ENCODE assay signal across 8 cellular contexts in genomic region chr17:1716912-1717695, GRCh38. TPM values are rescaled to one million over a fixed set of nuclear protein-coding genes. Genes with fewer than 3 reads are reported as not detected.
A peak's percentile ranks its signal among the peaks of the same experiment; 100 is the strongest.
DNase-seq lines count a peak whose midpoint lies in the region; ATAC-seq and TF ChIP-seq lines count a peak whose summit lies in the region.

No MANE protein-coding gene starts in this region.

- H2AFZ ChIP-seq in hepatocyte = peak overlapping the region; percentile 0

- H3K9me3 ChIP-seq in hepatocyte (ENCODE audit: low read depth) (no peaks in the 10 kb centered on the region), aorta (ENCODE audit: control insufficient read depth, low read length) (no peaks in the 10 kb centered on the region)

- WGBS in hepatocyte (ENCODE audit: low lambda C conversion rate, missing lambda C conversion rate) = 4% methylated on average over 13 of the region's 13 CpGs
- WGBS in aorta, 2 donors = 0 to 1% methylated on average over 13 of the region's 13 CpGs

- H3K36me3 ChIP-seq in hepatocyte (replicated peaks; ENCODE audit: insufficient read depth, low read depth) = no peaks in the 10 kb centered on the region
- peaks cover 13% of the 10 kb centered on the region for H3K36me3 ChIP-seq in rectal smooth muscle tissue (ENCODE audit: control insufficient read depth, insufficient read depth, low read length)
- H3K36me3 ChIP-seq in aorta (ENCODE audit: control insufficient read depth in 1 of 2, insufficient read depth in 2 of 2, low read length in 1 of 2) = peaks cover 0 to 4% of the 10 kb centered on the region in 2 donors

- H3K9ac ChIP-seq in rectal smooth muscle tissue (ENCODE audit: low read length) = peak overlapping the region; percentile 89

- H3K4me3 ChIP-seq in hepatocyte = peak overlapping the region; percentile 13
- H3K4me3 ChIP-seq in rectal smooth muscle tissue (ENCODE audit: low read length) = peak overlapping the region; percentile 73
- peak overlapping the region; percentile 62 to 86 for H3K4me3 ChIP-seq in aorta (ENCODE audit: low read length in 2 of 2)

- H4K20me1 ChIP-seq in hepatocyte (ENCODE audit: insufficient read depth, poor library complexity, severe bottlenecking) = peaks cover 25% of the 10 kb centered on the region

- peak overlapping the region; percentile 73 for H3K4me2 ChIP-seq in hepatocyte

- H3K9me2 ChIP-seq in hepatocyte (replicated peaks; ENCODE audit: insufficient read depth) = no peaks in the 10 kb centered on the region

- H3K27ac ChIP-seq in hepatocyte (peak overlapping the region; percentile 95), rectal smooth muscle tissue (ENCODE audit: low read depth, low read length) (peak overlapping the region; percentile 98), aorta (ENCODE audit: low read depth in 1 of 2, low read length in 2 of 2) (peak overlapping the region; percentile 80 to 99)

- H3K27me3 ChIP-seq in hepatocyte = no peaks in the 10 kb centered on the region
- H3K27me3 ChIP-seq in rectal smooth muscle tissue (ENCODE audit: control insufficient read depth, insufficient read depth, low read length) = no peaks in the 10 kb centered on the region
- H3K27me3 ChIP-seq in aorta (ENCODE audit: control insufficient read depth in 1 of 2, insufficient read depth in 2 of 2, low read length in 1 of 2) = no peaks in the 10 kb centered on the region

- H3K79me2 ChIP-seq in hepatocyte = peaks cover 23% of the 10 kb centered on the region

- intact Hi-C loops in aorta (cut with DNase I) = loop anchor here in 1 of 2 donors (2.0 kb wide), 2 partner anchors 112 to 140 kb away; partner anchors contain the start of gene SMYD4

- TF ChIP-seq CTCF in hepatocyte (IDR thresholded peaks at IDR 0.05; ENCODE audit: poor library complexity) = no peak

- DNase-seq in NCI-H1930 (lab: John Stamatoyannopoulos, UW) (peak; percentile 92 to 95), T-helper 9 cell (peak; percentile 60), astrocyte of the hippocampus (ENCODE audit: low read depth, low spot score) (peak; percentile 98), hepatocyte (ENCODE audit: low spot score) (peak; percentile 98), aorta (peak; percentile 92 to 94)

- H3K4me1 ChIP-seq in hepatocyte (ENCODE audit: insufficient read depth) (peaks cover 22% of the 10 kb centered on the region), rectal smooth muscle tissue (ENCODE audit: control insufficient read depth, insufficient read depth, low read length) (peaks cover 28% of the 10 kb centered on the region), aorta (ENCODE audit: control insufficient read depth in 1 of 2, insufficient read depth in 2 of 2, low read length in 2 of 2) (no peaks in the 10 kb centered on the region)

- ATAC-seq in GM18502 (IDR thresholded peaks at IDR 0.05; ENCODE audit: poor library complexity, unreplicated experiment) (peak; percentile 42), HG02938 (IDR thresholded peaks at IDR 0.05; ENCODE audit: unreplicated experiment) (peak; percentile 41), aorta (ENCODE audit: low FRiP score) (peak; percentile 79)

RNA-seq across cellular contexts. Expression of gene TLCD2, which starts 6.9 kb away (rescaled TPM):
- total RNA-seq in hepatocyte (4.5 and 4.9 TPM in 2 replicates), aorta (1 to 10 TPM; 9.5 to 10.0 TPM)
- polyA plus RNA-seq in hepatocyte (2.0 and 3.0 TPM in 2 replicates), aorta (1 to 10 TPM; 2.7 to 3.5 TPM)

RNA-seq across cellular contexts. Expression of gene WDR81, which starts 7.4 kb away (rescaled TPM):
- total RNA-seq in hepatocyte = 16.9 and 24.4 TPM in 2 replicates
- 24.0 and 27.6 TPM in 2 replicates for polyA plus RNA-seq in hepatocyte
- 10 to 100 TPM; 16.1 to 27.3 TPM for total RNA-seq in aorta
- 10 to 100 TPM in 1 of 2 donors, 1 to 10 TPM in 1; 3.0 to 13.1 TPM for polyA plus RNA-seq in aorta

RNA-seq across cellular contexts. Expression of gene SERPINF2, which starts 25.6 kb away (rescaled TPM):
- 127 and 140 TPM in 2 replicates for total RNA-seq in hepatocyte
- polyA plus RNA-seq in hepatocyte = 127 and 164 TPM in 2 replicates
- 10 to 100 TPM; 14.9 to 15.1 TPM for total RNA-seq in aorta
- 1 to 10 TPM in 1 of 2 donors, under 1 TPM in 1; 0.13 to 1.0 TPM for polyA plus RNA-seq in aorta

RNA-seq across cellular contexts. Expression of gene PRPF8, which starts 32.4 kb away (rescaled TPM):
- total RNA-seq in hepatocyte = 100 and 107 TPM in 2 replicates
- polyA plus RNA-seq in hepatocyte = 119 and 125 TPM in 2 replicates
- total RNA-seq in aorta = 100 to 1,000 TPM; 183 to 235 TPM
- 10 to 100 TPM; 14.7 to 88.9 TPM for polyA plus RNA-seq in aorta

RNA-seq across cellular contexts. Expression of gene SERPINF1, which starts 44.8 kb away (rescaled TPM):
- 1,201 and 1,404 TPM in 2 replicates for total RNA-seq in hepatocyte
- 739 and 774 TPM in 2 replicates for polyA plus RNA-seq in hepatocyte
- total RNA-seq in aorta = 100 to 1,000 TPM; 378 to 941 TPM
- 10 to 100 TPM in 1 of 2 donors, 1 to 10 TPM in 1; 5.3 to 48.1 TPM for polyA plus RNA-seq in aorta

Comparison
In these comparisons a context has a peak if more than half of its experiments do, and no peak if none do; other contexts are left out.
1. Peak in every context shown above with its lines: DNase-seq, ATAC-seq, H3K4me3 ChIP-seq and H3K27ac ChIP-seq.
2. H3K4me3 ChIP-seq: peak in every context shown above with its lines; median percentile 74 in aorta; 73 in rectal smooth muscle tissue; 13 in hepatocyte.